Comparison of ENCODE assay signal across 9 cellular contexts in genomic region chr3:22089284-22089683, GRCh38.
DNase-seq lines count a peak whose midpoint lies in the region; ATAC-seq and TF ChIP-seq lines count a peak whose summit lies in the region.
"Had no signal": no experiment of that assay in that cellular context is flagged by ENCODE, and none has a peak within 500 bp of the region (broad histone marks: within the 10 kb centered on the region; RNA-seq: fewer than 3 reads in every experiment).

No MANE protein-coding gene starts in this region.

- peak; percentile 45 for TF ChIP-seq CTCF in CD14-positive monocyte (IDR thresholded peaks at IDR 0.05)
- peak; percentile 69 for TF ChIP-seq CTCF in progenitor cell of endocrine pancreas (IDR thresholded peaks at IDR 0.05; ENCODE audit: unreplicated experiment)
- TF ChIP-seq CTCF in coronary artery (IDR thresholded peaks at IDR 0.05), result no peak

- H3K4me3 Mint-ChIP-seq in CD14-positive monocyte, result peak overlapping the region in 1 of 2 donors; percentile 53
- no peak overlapping the region for H3K4me3 Mint-ChIP-seq in progenitor cell of endocrine pancreas (ENCODE audit: low read depth)

- H3K9me3 Mint-ChIP-seq in CD14-positive monocyte, result no peaks in the 10 kb centered on the region
- no peaks in the 10 kb centered on the region for H3K9me3 Mint-ChIP-seq in progenitor cell of endocrine pancreas (ENCODE audit: low read depth)
- H3K9me3 Mint-ChIP-seq in activated naive CD4-positive, alpha-beta T cell treated with anti-CD3 and anti-CD28 coated beads, Interleukin-2, amount 50 U/mL, for 72 hours, result peaks cover under 1 to 8% of the 10 kb centered on the region in 2 donors

- ATAC-seq in GM18868 (IDR thresholded peaks at IDR 0.05; ENCODE audit: unreplicated experiment), result peak; percentile 82
- ATAC-seq in HG02973 (IDR thresholded peaks at IDR 0.05; ENCODE audit: unreplicated experiment), result peak; percentile 90
- ATAC-seq in activated naive CD4-positive, alpha-beta T cell treated with anti-CD3 and anti-CD28 coated beads, Interleukin-2, amount 50 U/mL, for 72 hours, result no peak

- H3K27ac Mint-ChIP-seq in CD14-positive monocyte (no peak overlapping the region), progenitor cell of endocrine pancreas (no peak overlapping the region)
- no peak overlapping the region for H3K27ac Mint-ChIP-seq in activated naive CD4-positive, alpha-beta T cell treated with anti-CD3 and anti-CD28 coated beads, Interleukin-2, amount 50 U/mL, for 72 hours

- DNase-seq in CD14-positive monocyte (ENCODE audit: low spot score), result no peak
- DNase-seq in NCI-H2171 treated with DMSO at 0.1 percent for 48 hours (lab: John Stamatoyannopoulos, UW), result peak; percentile 30
- DNase-seq in dermis blood vessel endothelial cell, result peak; percentile 10
- DNase-seq in progenitor cell of endocrine pancreas (ENCODE audit: low spot score, unreplicated experiment), result no peak
- DNase-seq in coronary artery (ENCODE audit: low spot score), result no peak
- no peak for DNase-seq in activated naive CD4-positive, alpha-beta T cell treated with anti-CD3 and anti-CD28 coated beads, Interleukin-2, amount 50 U/mL, for 72 hours (ENCODE audit: low spot score in 2 of 2)

- H3K36me3 Mint-ChIP-seq in CD14-positive monocyte (no peaks in the 10 kb centered on the region), progenitor cell of endocrine pancreas (ENCODE audit: insufficient read depth) (no peaks in the 10 kb centered on the region)
- no peaks in the 10 kb centered on the region for H3K36me3 Mint-ChIP-seq in activated naive CD4-positive, alpha-beta T cell treated with anti-CD3 and anti-CD28 coated beads, Interleukin-2, amount 50 U/mL, for 72 hours

- no peaks in the 10 kb centered on the region for H3K27me3 Mint-ChIP-seq in CD14-positive monocyte (ENCODE audit: low read depth in 3 of 3)
- H3K27me3 Mint-ChIP-seq in progenitor cell of endocrine pancreas, result no peaks in the 10 kb centered on the region

- intact Hi-C loops in CD14-positive monocyte (cut with micrococcal nuclease), result no loop called here

- peaks cover 2% of the 10 kb centered on the region for H3K4me1 Mint-ChIP-seq in CD14-positive monocyte
- H3K4me1 Mint-ChIP-seq in progenitor cell of endocrine pancreas (ENCODE audit: low read depth), result no peaks in the 10 kb centered on the region

- H3K27ac ChIP-seq in coronary artery, result no peak overlapping the region
- H3K27ac ChIP-seq: SK-N-MC had no signal

- H3K4me3 ChIP-seq in coronary artery, result no peak overlapping the region
- H3K4me3 ChIP-seq: SK-N-MC had no signal

Comparison
In these comparisons a context has a peak if more than half of its experiments do, and no peak if none do; other contexts are left out.
1. DNase-seq: peak in NCI-H2171 treated with DMSO at 0.1 percent for 48 hours (single experiment) and dermis blood vessel endothelial cell (single experiment); none in CD14-positive monocyte (single experiment), progenitor cell of endocrine pancreas (single experiment), coronary artery (single experiment) and activated naive CD4-positive, alpha-beta T cell treated with anti-CD3 and anti-CD28 coated beads, Interleukin-2, amount 50 U/mL, for 72 hours (0 of 2).
2. ATAC-seq: peak in GM18868 (single experiment) and HG02973 (single experiment); none in activated naive CD4-positive, alpha-beta T cell treated with anti-CD3 and anti-CD28 coated beads, Interleukin-2, amount 50 U/mL, for 72 hours (0 of 2).